In the genomic region with DNA sequence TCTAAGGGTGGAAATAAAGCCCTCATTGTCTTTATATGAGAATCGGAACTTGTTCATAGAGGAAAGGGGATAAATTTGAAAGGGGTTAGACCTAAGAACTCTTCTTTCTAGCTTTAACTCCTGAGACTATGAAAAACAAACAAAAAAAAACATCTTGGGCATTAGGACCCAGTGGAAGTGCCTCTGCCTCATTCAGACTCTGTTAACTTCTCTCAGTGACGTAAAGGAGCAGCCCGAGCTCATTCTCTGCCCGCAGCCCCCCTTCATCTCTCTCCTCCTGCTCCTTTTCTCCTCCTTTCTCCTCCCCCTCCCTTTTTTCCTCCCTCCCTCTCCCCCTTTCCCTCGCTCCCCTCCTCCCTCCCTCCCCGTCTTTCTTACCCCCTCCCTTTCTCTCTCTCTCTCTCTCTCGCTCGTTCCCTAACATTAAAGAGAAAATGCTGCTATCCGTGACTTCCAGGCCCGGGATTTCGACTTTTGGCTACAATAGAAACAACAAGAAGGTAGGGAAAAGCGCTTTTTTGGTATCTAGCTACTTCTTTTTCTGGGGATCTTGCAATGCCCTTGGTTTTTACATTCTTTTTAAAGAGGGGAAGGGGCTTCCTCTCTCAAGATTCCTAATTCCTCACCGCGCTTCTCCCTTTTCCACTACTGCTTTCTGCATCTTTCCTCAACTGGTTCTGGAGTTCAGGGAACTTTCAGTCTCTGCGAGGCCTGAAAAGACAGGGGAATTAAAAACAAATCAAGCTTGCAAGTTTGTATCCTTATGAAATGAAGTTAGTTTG, we compare ENCODE assay signal across 1 cellular context.
TF ChIP-seq lines count a peak whose summit lies in the region.

A gene with protein sequence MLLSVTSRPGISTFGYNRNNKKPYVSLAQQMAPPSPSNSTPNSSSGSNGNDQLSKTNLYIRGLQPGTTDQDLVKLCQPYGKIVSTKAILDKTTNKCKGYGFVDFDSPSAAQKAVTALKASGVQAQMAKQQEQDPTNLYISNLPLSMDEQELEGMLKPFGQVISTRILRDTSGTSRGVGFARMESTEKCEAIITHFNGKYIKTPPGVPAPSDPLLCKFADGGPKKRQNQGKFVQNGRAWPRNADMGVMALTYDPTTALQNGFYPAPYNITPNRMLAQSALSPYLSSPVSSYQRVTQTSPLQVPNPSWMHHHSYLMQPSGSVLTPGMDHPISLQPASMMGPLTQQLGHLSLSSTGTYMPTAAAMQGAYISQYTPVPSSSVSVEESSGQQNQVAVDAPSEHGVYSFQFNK (plus strand): TSS at position 231 of the 782 bp plus-strand sequence. CDS start 204 bp downstream, at position 435.

TF ChIP-seq in HEK293, 187 proteins besides CTCF, POLR2A, EP300 and RAD21 (continues in another document):
- TF ChIP-seq ZNF585B (tag by site-specific recombination; IDR thresholded peaks at IDR 0.05) (no peak), ZNF777 (tag by site-specific recombination; IDR thresholded peaks at IDR 0.05; ENCODE audit: borderline replicate concordance) (no peak), ZBTB17 (tag by site-specific recombination; IDR thresholded peaks at IDR 0.05) (peak; percentile 92), ZNF221 (tag by site-specific recombination; IDR thresholded peaks at IDR 0.05; ENCODE audit: borderline replicate concordance) (no peak), EGR2 (tag by site-specific recombination; IDR thresholded peaks at IDR 0.05; ENCODE audit: low read depth) (no peak), ZNF37A (tag by site-specific recombination; IDR thresholded peaks at IDR 0.05) (no peak), ZBTB1 (tag by site-specific recombination; IDR thresholded peaks at IDR 0.05) (no peak), ZNF48 (tag by site-specific recombination; IDR thresholded peaks at IDR 0.05) (no peak), HOXC10 (CRISPR knock-in tag; IDR thresholded peaks at IDR 0.05) (no peak), ZFP69B (tag by site-specific recombination; IDR thresholded peaks at IDR 0.05) (peak; percentile 76), ZIC2 (tag by site-specific recombination; IDR thresholded peaks at IDR 0.05) (no peak), ZNF560 (tag by site-specific recombination; IDR thresholded peaks at IDR 0.05; ENCODE audit: borderline replicate concordance) (no peak), ZNF837 (tag by site-specific recombination; IDR thresholded peaks at IDR 0.05) (no peak), ZNF404 (tag by site-specific recombination; IDR thresholded peaks at IDR 0.05) (no peak), ZNF214 (tag by site-specific recombination; IDR thresholded peaks at IDR 0.05; ENCODE audit: borderline replicate concordance) (no peak), GLIS2 (tag by site-specific recombination; IDR thresholded peaks at IDR 0.05) (no peak), PRDM1 (tag by site-specific recombination; IDR thresholded peaks at IDR 0.05) (peak; percentile 98), ZNF501 (tag by site-specific recombination; IDR thresholded peaks at IDR 0.05) (no peak), ZNF2 (tag by site-specific recombination; IDR thresholded peaks at IDR 0.05) (no peak), ZNF366 (tag by site-specific recombination; conservative IDR thresholded peaks at IDR 0.05) (peak; percentile 98), ZNF792 (tag by site-specific recombination; IDR thresholded peaks at IDR 0.05) (no peak), ZNF473 (tag by site-specific recombination; IDR thresholded peaks at IDR 0.05) (no peak), ZNF747 (tag by site-specific recombination; IDR thresholded peaks at IDR 0.05) (no peak), OSR2 (tag by site-specific recombination; IDR thresholded peaks at IDR 0.05) (no peak), ZFHX2 (tag by site-specific recombination; conservative IDR thresholded peaks at IDR 0.05) (no peak), ZNF654 (tag by site-specific recombination; IDR thresholded peaks at IDR 0.05; ENCODE audit: low read depth) (0 out of 2 replicates have a peak, but pooled peaks have one; percentile 12), ZNF133 (tag by site-specific recombination; IDR thresholded peaks at IDR 0.05) (no peak), ZNF529 (tag by site-specific recombination; IDR thresholded peaks at IDR 0.05; ENCODE audit: insufficient replicate concordance) (no peak), ZNF521 (tag by site-specific recombination; IDR thresholded peaks at IDR 0.05) (no peak), ZNF274 (IDR thresholded peaks at IDR 0.05; ENCODE audit: low read length) (no peak), ZNF274 (tag by site-specific recombination; IDR thresholded peaks at IDR 0.05; ENCODE audit: borderline replicate concordance) (no peak), IKZF3 (tag by site-specific recombination; IDR thresholded peaks at IDR 0.05) (peak; percentile 66), ZNF266 (tag by site-specific recombination; IDR thresholded peaks at IDR 0.05; ENCODE audit: low read depth) (no peak), ZNF140 (tag by site-specific recombination; IDR thresholded peaks at IDR 0.05) (no peak), ZNF341 (tag by site-specific recombination; IDR thresholded peaks at IDR 0.05; ENCODE audit: low read depth) (no peak)
- TF ChIP-seq, protein P1, sequence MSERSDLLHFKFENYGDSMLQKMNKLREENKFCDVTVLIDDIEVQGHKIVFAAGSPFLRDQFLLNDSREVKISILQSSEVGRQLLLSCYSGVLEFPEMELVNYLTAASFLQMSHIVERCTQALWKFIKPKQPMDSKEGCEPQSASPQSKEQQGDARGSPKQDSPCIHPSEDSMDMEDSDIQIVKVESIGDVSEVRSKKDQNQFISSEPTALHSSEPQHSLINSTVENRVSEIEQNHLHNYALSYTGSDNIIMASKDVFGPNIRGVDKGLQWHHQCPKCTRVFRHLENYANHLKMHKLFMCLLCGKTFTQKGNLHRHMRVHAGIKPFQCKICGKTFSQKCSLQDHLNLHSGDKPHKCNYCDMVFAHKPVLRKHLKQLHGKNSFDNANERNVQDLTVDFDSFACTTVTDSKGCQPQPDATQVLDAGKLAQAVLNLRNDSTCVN (tag by site-specific recombination; optimal IDR thresholded peaks at IDR 0.05) = no peak
- TF ChIP-seq, protein P2, sequence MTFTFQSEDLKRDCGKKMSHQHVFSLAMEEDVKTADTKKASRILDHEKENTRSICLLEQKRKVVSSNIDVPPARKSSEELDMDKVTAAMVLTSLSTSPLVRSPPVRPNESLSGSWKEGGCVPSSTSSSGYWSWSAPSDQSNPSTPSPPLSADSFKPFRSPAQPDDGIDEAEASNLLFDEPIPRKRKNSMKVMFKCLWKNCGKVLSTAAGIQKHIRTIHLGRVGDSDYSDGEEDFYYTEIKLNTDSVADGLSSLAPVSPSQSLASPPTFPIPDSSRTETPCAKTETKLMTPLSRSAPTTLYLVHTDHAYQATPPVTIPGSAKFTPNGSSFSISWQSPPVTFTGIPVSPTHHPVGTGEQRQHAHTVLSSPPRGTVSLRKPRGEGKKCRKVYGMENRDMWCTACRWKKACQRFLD (tag by site-specific recombination; IDR thresholded peaks at IDR 0.05) = no peak
- TF ChIP-seq, protein P3, sequence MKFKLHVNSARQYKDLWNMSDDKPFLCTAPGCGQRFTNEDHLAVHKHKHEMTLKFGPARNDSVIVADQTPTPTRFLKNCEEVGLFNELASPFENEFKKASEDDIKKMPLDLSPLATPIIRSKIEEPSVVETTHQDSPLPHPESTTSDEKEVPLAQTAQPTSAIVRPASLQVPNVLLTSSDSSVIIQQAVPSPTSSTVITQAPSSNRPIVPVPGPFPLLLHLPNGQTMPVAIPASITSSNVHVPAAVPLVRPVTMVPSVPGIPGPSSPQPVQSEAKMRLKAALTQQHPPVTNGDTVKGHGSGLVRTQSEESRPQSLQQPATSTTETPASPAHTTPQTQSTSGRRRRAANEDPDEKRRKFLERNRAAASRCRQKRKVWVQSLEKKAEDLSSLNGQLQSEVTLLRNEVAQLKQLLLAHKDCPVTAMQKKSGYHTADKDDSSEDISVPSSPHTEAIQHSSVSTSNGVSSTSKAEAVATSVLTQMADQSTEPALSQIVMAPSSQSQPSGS (tag by site-specific recombination; IDR thresholded peaks at IDR 0.05; ENCODE audit: low read depth) = peak; percentile 92
- TF ChIP-seq, protein P4, sequence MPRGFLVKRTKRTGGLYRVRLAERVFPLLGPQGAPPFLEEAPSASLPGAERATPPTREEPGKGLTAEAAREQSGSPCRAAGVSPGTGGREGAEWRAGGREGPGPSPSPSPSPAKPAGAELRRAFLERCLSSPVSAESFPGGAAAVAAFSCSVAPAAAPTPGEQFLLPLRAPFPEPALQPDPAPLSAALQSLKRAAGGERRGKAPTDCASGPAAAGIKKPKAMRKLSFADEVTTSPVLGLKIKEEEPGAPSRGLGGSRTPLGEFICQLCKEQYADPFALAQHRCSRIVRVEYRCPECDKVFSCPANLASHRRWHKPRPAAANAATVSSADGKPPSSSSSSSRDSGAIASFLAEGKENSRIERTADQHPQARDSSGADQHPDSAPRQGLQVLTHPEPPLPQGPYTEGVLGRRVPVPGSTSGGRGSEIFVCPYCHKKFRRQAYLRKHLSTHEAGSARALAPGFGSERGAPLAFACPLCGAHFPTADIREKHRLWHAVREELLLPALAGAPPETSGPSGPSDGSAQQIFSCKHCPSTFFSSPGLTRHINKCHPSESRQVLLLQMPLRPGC (tag by site-specific recombination; IDR thresholded peaks at IDR 0.05) = no peak
- TF ChIP-seq, protein P5, sequence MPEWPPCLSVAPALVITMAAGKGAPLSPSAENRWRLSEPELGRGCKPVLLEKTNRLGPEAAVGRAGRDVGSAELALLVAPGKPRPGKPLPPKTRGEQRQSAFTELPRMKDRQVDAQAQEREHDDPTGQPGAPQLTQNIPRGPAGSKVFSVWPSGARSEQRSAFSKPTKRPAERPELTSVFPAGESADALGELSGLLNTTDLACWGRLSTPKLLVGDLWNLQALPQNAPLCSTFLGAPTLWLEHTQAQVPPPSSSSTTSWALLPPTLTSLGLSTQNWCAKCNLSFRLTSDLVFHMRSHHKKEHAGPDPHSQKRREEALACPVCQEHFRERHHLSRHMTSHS (tag by site-specific recombination; IDR thresholded peaks at IDR 0.05) = no peak
- TF ChIP-seq, protein P6, sequence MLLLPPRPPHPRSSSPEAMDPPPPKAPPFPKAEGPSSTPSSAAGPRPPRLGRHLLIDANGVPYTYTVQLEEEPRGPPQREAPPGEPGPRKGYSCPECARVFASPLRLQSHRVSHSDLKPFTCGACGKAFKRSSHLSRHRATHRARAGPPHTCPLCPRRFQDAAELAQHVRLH (tag by site-specific recombination; IDR thresholded peaks at IDR 0.05) = no peak
- TF ChIP-seq, protein P7, sequence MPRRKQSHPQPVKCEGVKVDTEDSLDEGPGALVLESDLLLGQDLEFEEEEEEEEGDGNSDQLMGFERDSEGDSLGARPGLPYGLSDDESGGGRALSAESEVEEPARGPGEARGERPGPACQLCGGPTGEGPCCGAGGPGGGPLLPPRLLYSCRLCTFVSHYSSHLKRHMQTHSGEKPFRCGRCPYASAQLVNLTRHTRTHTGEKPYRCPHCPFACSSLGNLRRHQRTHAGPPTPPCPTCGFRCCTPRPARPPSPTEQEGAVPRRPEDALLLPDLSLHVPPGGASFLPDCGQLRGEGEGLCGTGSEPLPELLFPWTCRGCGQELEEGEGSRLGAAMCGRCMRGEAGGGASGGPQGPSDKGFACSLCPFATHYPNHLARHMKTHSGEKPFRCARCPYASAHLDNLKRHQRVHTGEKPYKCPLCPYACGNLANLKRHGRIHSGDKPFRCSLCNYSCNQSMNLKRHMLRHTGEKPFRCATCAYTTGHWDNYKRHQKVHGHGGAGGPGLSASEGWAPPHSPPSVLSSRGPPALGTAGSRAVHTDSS (tag by site-specific recombination; IDR thresholded peaks at IDR 0.05) = no peak
- TF ChIP-seq, protein P8, sequence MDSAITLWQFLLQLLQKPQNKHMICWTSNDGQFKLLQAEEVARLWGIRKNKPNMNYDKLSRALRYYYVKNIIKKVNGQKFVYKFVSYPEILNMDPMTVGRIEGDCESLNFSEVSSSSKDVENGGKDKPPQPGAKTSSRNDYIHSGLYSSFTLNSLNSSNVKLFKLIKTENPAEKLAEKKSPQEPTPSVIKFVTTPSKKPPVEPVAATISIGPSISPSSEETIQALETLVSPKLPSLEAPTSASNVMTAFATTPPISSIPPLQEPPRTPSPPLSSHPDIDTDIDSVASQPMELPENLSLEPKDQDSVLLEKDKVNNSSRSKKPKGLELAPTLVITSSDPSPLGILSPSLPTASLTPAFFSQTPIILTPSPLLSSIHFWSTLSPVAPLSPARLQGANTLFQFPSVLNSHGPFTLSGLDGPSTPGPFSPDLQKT (IDR thresholded peaks at IDR 0.05; ENCODE audit: borderline replicate concordance, low read depth, low read length) = no peak
- TF ChIP-seq, protein P9, sequence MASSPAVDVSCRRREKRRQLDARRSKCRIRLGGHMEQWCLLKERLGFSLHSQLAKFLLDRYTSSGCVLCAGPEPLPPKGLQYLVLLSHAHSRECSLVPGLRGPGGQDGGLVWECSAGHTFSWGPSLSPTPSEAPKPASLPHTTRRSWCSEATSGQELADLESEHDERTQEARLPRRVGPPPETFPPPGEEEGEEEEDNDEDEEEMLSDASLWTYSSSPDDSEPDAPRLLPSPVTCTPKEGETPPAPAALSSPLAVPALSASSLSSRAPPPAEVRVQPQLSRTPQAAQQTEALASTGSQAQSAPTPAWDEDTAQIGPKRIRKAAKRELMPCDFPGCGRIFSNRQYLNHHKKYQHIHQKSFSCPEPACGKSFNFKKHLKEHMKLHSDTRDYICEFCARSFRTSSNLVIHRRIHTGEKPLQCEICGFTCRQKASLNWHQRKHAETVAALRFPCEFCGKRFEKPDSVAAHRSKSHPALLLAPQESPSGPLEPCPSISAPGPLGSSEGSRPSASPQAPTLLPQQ (tag by site-specific recombination; IDR thresholded peaks at IDR 0.05) = peak; percentile 74
- TF ChIP-seq, protein P10, sequence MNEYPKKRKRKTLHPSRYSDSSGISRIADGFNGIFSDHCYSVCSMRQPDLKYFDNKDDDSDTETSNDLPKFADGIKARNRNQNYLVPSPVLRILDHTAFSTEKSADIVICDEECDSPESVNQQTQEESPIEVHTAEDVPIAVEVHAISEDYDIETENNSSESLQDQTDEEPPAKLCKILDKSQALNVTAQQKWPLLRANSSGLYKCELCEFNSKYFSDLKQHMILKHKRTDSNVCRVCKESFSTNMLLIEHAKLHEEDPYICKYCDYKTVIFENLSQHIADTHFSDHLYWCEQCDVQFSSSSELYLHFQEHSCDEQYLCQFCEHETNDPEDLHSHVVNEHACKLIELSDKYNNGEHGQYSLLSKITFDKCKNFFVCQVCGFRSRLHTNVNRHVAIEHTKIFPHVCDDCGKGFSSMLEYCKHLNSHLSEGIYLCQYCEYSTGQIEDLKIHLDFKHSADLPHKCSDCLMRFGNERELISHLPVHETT (tag by site-specific recombination; IDR thresholded peaks at IDR 0.05) = peak; percentile 70; the same call in 1 of the 2 replicates
- TF ChIP-seq, protein P11, sequence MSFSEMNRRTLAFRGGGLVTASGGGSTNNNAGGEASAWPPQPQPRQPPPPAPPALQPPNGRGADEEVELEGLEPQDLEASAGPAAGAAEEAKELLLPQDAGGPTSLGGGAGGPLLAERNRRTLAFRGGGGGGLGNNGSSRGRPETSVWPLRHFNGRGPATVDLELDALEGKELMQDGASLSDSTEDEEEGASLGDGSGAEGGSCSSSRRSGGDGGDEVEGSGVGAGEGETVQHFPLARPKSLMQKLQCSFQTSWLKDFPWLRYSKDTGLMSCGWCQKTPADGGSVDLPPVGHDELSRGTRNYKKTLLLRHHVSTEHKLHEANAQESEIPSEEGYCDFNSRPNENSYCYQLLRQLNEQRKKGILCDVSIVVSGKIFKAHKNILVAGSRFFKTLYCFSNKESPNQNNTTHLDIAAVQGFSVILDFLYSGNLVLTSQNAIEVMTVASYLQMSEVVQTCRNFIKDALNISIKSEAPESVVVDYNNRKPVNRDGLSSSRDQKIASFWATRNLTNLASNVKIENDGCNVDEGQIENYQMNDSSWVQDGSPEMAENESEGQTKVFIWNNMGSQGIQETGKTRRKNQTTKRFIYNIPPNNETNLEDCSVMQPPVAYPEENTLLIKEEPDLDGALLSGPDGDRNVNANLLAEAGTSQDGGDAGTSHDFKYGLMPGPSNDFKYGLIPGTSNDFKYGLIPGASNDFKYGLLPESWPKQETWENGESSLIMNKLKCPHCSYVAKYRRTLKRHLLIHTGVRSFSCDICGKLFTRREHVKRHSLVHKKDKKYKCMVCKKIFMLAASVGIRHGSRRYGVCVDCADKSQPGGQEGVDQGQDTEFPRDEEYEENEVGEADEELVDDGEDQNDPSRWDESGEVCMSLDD (tag by site-specific recombination; IDR thresholded peaks at IDR 0.05) = peak; percentile 74
